Comparison of ENCODE assay signal across 19 cellular contexts in genomic region chr1:39063191-39063590, GRCh38. TPM values are rescaled to one million over a fixed set of nuclear protein-coding genes. Genes with fewer than 3 reads are reported as not detected.
DNase-seq lines count a peak whose midpoint lies in the region; TF ChIP-seq lines count a peak whose summit lies in the region.
"Had no signal": no experiment of that assay in that cellular context is flagged by ENCODE, and none has a peak within 500 bp of the region (broad histone marks: within the 10 kb centered on the region; RNA-seq: fewer than 3 reads in every experiment).

No MANE protein-coding gene starts in this region.

- H3K9me3 Mint-ChIP-seq in CD14-positive monocyte: peaks cover 0 to 13% (median 11%) of the 10 kb centered on the region in 7 donors
- no peaks in the 10 kb centered on the region for H3K9me3 Mint-ChIP-seq in dendritic cell treated with granulocyte-macrophage colony-stimulating factor and Interleukin-4, amounts not matched to agents 40 ng/mL and 50 ng/mL, for 4 days
- H3K9me3 Mint-ChIP-seq in osteocyte (ENCODE audit: unreplicated experiment): no peaks in the 10 kb centered on the region
- H3K9me3 Mint-ChIP-seq: CD4-positive, CD25-positive, alpha-beta regulatory T cell had no signal

- peak overlapping the region in 6 of 7 donors; percentile 22 to 88 (median 66) for H3K27ac Mint-ChIP-seq in CD14-positive monocyte
- peak overlapping the region; percentile 59 for H3K27ac Mint-ChIP-seq in dendritic cell treated with granulocyte-macrophage colony-stimulating factor and Interleukin-4, amounts not matched to agents 40 ng/mL and 50 ng/mL, for 4 days
- no peak overlapping the region for H3K27ac Mint-ChIP-seq in osteocyte (ENCODE audit: unreplicated experiment)
- H3K27ac Mint-ChIP-seq: B cell; CD4-positive, CD25-positive, alpha-beta regulatory T cell had no signal

- TF ChIP-seq CTCF in CD14-positive monocyte (IDR thresholded peaks at IDR 0.05) (no peak), osteocyte (IDR thresholded peaks at IDR 0.05) (no peak)

- no peak overlapping the region for H3K23ac ChIP-seq in trophoblast cell (ENCODE audit: low read length)

- no peak overlapping the region for H2AFZ ChIP-seq in trophoblast cell (ENCODE audit: insufficient read depth, low read length, poor library complexity)

- H3K4me1 Mint-ChIP-seq in CD14-positive monocyte (peaks cover 9% of the 10 kb centered on the region), osteocyte (ENCODE audit: unreplicated experiment) (peaks cover 8% of the 10 kb centered on the region)
- H3K4me1 Mint-ChIP-seq in dendritic cell treated with granulocyte-macrophage colony-stimulating factor and Interleukin-4, amounts not matched to agents 40 ng/mL and 50 ng/mL, for 4 days (ENCODE audit: low read depth): peaks cover 9% of the 10 kb centered on the region
- H3K4me1 Mint-ChIP-seq: CD4-positive, CD25-positive, alpha-beta regulatory T cell had no signal

- H3K4me3 Mint-ChIP-seq in CD14-positive monocyte: no peak overlapping the region
- H3K4me3 Mint-ChIP-seq in dendritic cell treated with granulocyte-macrophage colony-stimulating factor and Interleukin-4, amounts not matched to agents 40 ng/mL and 50 ng/mL, for 4 days: no peak overlapping the region
- H3K4me3 Mint-ChIP-seq in osteocyte (ENCODE audit: unreplicated experiment): no peak overlapping the region
- H3K4me3 Mint-ChIP-seq: B cell; CD4-positive, CD25-positive, alpha-beta regulatory T cell had no signal

- H2AK5ac ChIP-seq in trophoblast cell (ENCODE audit: low read length): no peak overlapping the region

- H4K91ac ChIP-seq in trophoblast cell (ENCODE audit: low read depth, low read length): no peak overlapping the region

- no peaks in the 10 kb centered on the region for H3K79me1 ChIP-seq in trophoblast cell (ENCODE audit: low read length)

- no peaks in the 10 kb centered on the region for H3K36me3 ChIP-seq in trophoblast cell (ENCODE audit: control insufficient read depth in 1 of 2, insufficient read depth in 2 of 2, low read length in 2 of 2)
- H3K36me3 ChIP-seq: HAP-1 had no signal

- H3K27ac ChIP-seq in trophoblast cell (ENCODE audit: low read depth, low read length): no peak overlapping the region
- H3K27ac ChIP-seq: HL-60, KMS-11 had no signal

- H3K36me3 Mint-ChIP-seq in CD14-positive monocyte (no peaks in the 10 kb centered on the region), osteocyte (ENCODE audit: unreplicated experiment) (no peaks in the 10 kb centered on the region)
- no peaks in the 10 kb centered on the region for H3K36me3 Mint-ChIP-seq in dendritic cell treated with granulocyte-macrophage colony-stimulating factor and Interleukin-4, amounts not matched to agents 40 ng/mL and 50 ng/mL, for 4 days (ENCODE audit: low read depth)

- H3K4ac ChIP-seq in trophoblast cell (ENCODE audit: low read depth, low read length): no peak overlapping the region

- H2BK120ac ChIP-seq in trophoblast cell (ENCODE audit: insufficient read depth, low read length, poor library complexity): peak overlapping the region; percentile 13

- H3K4me3 ChIP-seq in trophoblast cell (ENCODE audit: low read depth, low read length): no peak overlapping the region
- H3K4me3 ChIP-seq: HAP-1 had no signal

- no peak overlapping the region for H3K18ac ChIP-seq in trophoblast cell (ENCODE audit: low read length)

- no peak overlapping the region for H3K9ac ChIP-seq in trophoblast cell (ENCODE audit: low read length)
- H3K9ac ChIP-seq: KMS-11 had no signal

- H2BK12ac ChIP-seq in trophoblast cell (ENCODE audit: low read length): peak overlapping the region; percentile 49

- no peaks in the 10 kb centered on the region for H3K9me3 ChIP-seq in trophoblast cell (ENCODE audit: insufficient read depth, low read depth, low read length)
- H3K9me3 ChIP-seq: HAP-1 had no signal

- WGBS in trophoblast cell (ENCODE audit: extremely low coverage, insufficient coverage, insufficient read length): no CpG with 5 or more reads among the region's 7 CpGs

- intact Hi-C loops in CD14-positive monocyte (cut with micrococcal nuclease): no loop called here
- intact Hi-C loops in dendritic cell treated with granulocyte-macrophage colony-stimulating factor and Interleukin-4, amounts not matched to agents 40 ng/mL and 50 ng/mL, for 4 days (cut with micrococcal nuclease): no loop called here

- H2BK5ac ChIP-seq in trophoblast cell (ENCODE audit: low read depth, low read length, poor library complexity): no peak overlapping the region

- H4K8ac ChIP-seq in trophoblast cell (ENCODE audit: low read depth, low read length): no peak overlapping the region

- no peak overlapping the region for H3K4me2 ChIP-seq in trophoblast cell (ENCODE audit: low read length)
- H3K4me2 ChIP-seq: KMS-11 had no signal

- peaks cover 0 to 2% (median 2%) of the 10 kb centered on the region in 3 donors for H3K27me3 Mint-ChIP-seq in CD14-positive monocyte (ENCODE audit: low read depth in 3 of 3)
- H3K27me3 Mint-ChIP-seq in dendritic cell treated with granulocyte-macrophage colony-stimulating factor and Interleukin-4, amounts not matched to agents 40 ng/mL and 50 ng/mL, for 4 days: no peaks in the 10 kb centered on the region
- H3K27me3 Mint-ChIP-seq in osteocyte (ENCODE audit: unreplicated experiment): no peaks in the 10 kb centered on the region
- H3K27me3 Mint-ChIP-seq: B cell; CD4-positive, CD25-positive, alpha-beta regulatory T cell had no signal

- H3K79me2 ChIP-seq in trophoblast cell (ENCODE audit: control insufficient read depth, insufficient read depth, low read length, poor library complexity): no peaks in the 10 kb centered on the region

- H4K12ac ChIP-seq in trophoblast cell (ENCODE audit: low read depth, low read length): no peak overlapping the region

- no peak overlapping the region for H3K14ac ChIP-seq in trophoblast cell (ENCODE audit: low read length)

- DNase-seq in CD14-positive monocyte (ENCODE audit: low spot score): no peak
- peak; percentile 45 for DNase-seq in OCI-M1 (lab: John Stamatoyannopoulos, UW)
- no peak for DNase-seq in trophoblast cell
- no peak for DNase-seq in AML-193 (lab: John Stamatoyannopoulos, UW)
- no peak for DNase-seq in nucleus accumbens (lab: John Stamatoyannopoulos, UW)
- no peak for DNase-seq in osteocyte (ENCODE audit: extremely low spot score, unreplicated experiment)
- DNase-seq: CD4-positive, CD25-positive, alpha-beta regulatory T cell; COR-L47; DMS79 treated with DMSO at 0.1 percent for 48 hours; NCI-H1105 treated with DMSO at 0.1 percent for 48 hours; NCI-H2081 treated with DMSO at 0.1 percent for 48 hours; NCI-H2171 treated with DMSO at 0.1 percent for 48 hours; NCI-H524 treated with DMSO at 0.1 percent for 48 hours; Right ventricle myocardium superior had no signal

- no peaks in the 10 kb centered on the region for H3K4me1 ChIP-seq in trophoblast cell (ENCODE audit: control insufficient read depth in 1 of 2, insufficient read depth in 2 of 2, low read length in 2 of 2)
- H3K4me1 ChIP-seq: HAP-1 had no signal

- no peaks in the 10 kb centered on the region for H3K27me3 ChIP-seq in trophoblast cell (ENCODE audit: insufficient read depth, low read length)

RNA-seq across cellular contexts. Expression of gene NDUFS5, which starts 37.0 kb away (rescaled TPM):
- 100 to 1,000 TPM; 393 to 463 TPM for polyA plus RNA-seq in CD14-positive monocyte
- polyA plus RNA-seq in trophoblast cell (2013): 502 and 551 TPM in 2 replicates
- 146 and 157 TPM in 2 replicates for total RNA-seq in osteocyte
